In the genomic region with DNA sequence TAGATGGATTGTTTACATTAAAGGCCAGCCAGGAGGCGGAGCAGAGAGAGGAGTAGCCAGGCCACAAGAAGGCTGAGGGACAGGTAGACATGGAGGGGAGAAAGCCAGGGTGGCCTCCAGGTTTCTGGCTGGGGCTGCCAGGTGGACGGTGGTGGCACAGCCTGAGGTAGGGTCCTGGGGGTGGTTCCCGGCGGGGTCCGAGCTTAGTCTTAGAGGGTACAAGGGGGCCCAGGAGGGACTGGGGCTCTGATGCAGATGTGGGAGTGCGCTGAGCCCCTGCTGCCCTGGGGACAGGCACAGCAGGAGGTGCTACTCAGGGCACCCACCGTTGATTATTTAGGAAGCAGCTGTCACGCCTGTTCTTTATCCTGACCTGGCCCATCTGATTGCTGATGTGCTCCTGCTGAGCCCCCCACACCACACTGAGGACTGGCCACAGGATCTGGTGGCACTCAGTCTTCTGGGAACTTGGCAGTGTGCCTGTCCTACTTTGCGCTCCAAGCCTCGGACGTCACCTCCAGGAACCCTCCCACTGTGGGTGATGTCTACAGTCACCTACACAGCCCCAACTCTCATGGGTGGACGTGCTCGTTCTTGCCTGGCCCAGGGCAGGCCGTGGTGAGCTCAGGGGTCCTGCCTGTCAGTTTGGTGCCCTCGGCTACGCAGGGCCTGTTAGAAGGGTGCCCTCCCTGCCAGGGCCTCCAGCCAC, we compare ENCODE assay signal across 15 cellular contexts. TPM values are rescaled to one million over a fixed set of nuclear protein-coding genes. Genes with fewer than 3 reads are reported as not detected.
A peak's percentile ranks its signal among the peaks of the same experiment; 100 is the strongest.
DNase-seq lines count a peak whose midpoint lies in the region; ATAC-seq and TF ChIP-seq lines count a peak whose summit lies in the region.
"Had no signal": no experiment of that assay in that cellular context is flagged by ENCODE, and none has a peak within 500 bp of the region (broad histone marks: within the 10 kb centered on the region; RNA-seq: fewer than 3 reads in every experiment).

No MANE protein-coding gene starts in this region.

- H3K27me3 ChIP-seq in gastroesophageal sphincter (no peaks in the 10 kb centered on the region), muscle layer of duodenum (ENCODE audit: low read depth, low read length) (no peaks in the 10 kb centered on the region), tibial nerve (no peaks in the 10 kb centered on the region)

- TF ChIP-seq POLR2A in gastroesophageal sphincter (IDR thresholded peaks at IDR 0.05) (no peak), tibial nerve (IDR thresholded peaks at IDR 0.05) (no peak)

- 45 to 78% methylated on average over 2 to 6 of the region's 16 CpGs for WGBS in gastroesophageal sphincter (ENCODE audit: low coverage in 1 of 2), 2 donors
- WGBS in tibial nerve, 2 donors = 66 to 77% methylated on average over 10 to 16 of the region's 16 CpGs

- peak; percentile 71 for ATAC-seq in gastroesophageal sphincter
- ATAC-seq in GM21381 (IDR thresholded peaks at IDR 0.05; ENCODE audit: unreplicated experiment) = no peak
- ATAC-seq: T-cell had no signal

- no peaks in the 10 kb centered on the region for H3K36me3 Mint-ChIP-seq in activated T-helper 1 cell treated with anti-CD3 and anti-CD28 coated beads, Interleukin-12 subunit alpha, Interleukin-12 subunit beta, Interleukin-2, Interleukin-4 antibody, amounts not matched to agents 30 ng/mL and 10 ng/mL and 1 ng/mL, durations not matched to agents 14 hours and 24 hours and 36 hours (ENCODE audit: low read depth)
- H3K36me3 Mint-ChIP-seq: T-cell had no signal

- DNase-seq in anterior cingulate cortex (lab: John Stamatoyannopoulos, UW) = peak in 37 of 58 donors; percentile 12 to 80 (median 43)
- no peak for DNase-seq in tibial nerve (ENCODE audit: low spot score in 2 of 2)
- no peak for DNase-seq in superior temporal gyrus (ENCODE audit: extremely low spot score)
- no peak for DNase-seq in EL
- no peak for DNase-seq in activated T-helper 1 cell treated with anti-CD3 and anti-CD28 coated beads, Interleukin-12 subunit alpha, Interleukin-12 subunit beta, Interleukin-2, Interleukin-4 antibody, amounts not matched to agents 30 ng/mL and 10 ng/mL and 1 ng/mL, durations not matched to agents 14 hours and 24 hours and 36 hours (ENCODE audit: low spot score)
- DNase-seq: activated CD4-positive, CD25-positive, alpha-beta regulatory T cell treated with anti-CD3 and anti-CD28 coated beads, Interleukin-2, amount 50 U/mL, for 72 hours; activated naive CD4-positive, alpha-beta T cell treated with Interleukin-2 at 50 U/mL for 16 hours; DMS153; H9; NCI-H774; T-cell had no signal

- H3K27me3 Mint-ChIP-seq in activated T-helper 1 cell treated with anti-CD3 and anti-CD28 coated beads, Interleukin-12 subunit alpha, Interleukin-12 subunit beta, Interleukin-2, Interleukin-4 antibody, amounts not matched to agents 30 ng/mL and 10 ng/mL and 1 ng/mL, durations not matched to agents 14 hours and 24 hours and 36 hours (ENCODE audit: insufficient read depth) = no peaks in the 10 kb centered on the region
- H3K27me3 Mint-ChIP-seq: B cell, T-cell had no signal

- H3K27ac Mint-ChIP-seq in activated T-helper 1 cell treated with anti-CD3 and anti-CD28 coated beads, Interleukin-12 subunit alpha, Interleukin-12 subunit beta, Interleukin-2, Interleukin-4 antibody, amounts not matched to agents 30 ng/mL and 10 ng/mL and 1 ng/mL, durations not matched to agents 14 hours and 24 hours and 36 hours = no peak overlapping the region
- H3K27ac Mint-ChIP-seq: B cell, T-cell had no signal

- H3K9me3 ChIP-seq in gastroesophageal sphincter (no peaks in the 10 kb centered on the region), muscle layer of duodenum (ENCODE audit: control insufficient read depth in 1 of 2, low read length in 2 of 2) (no peaks in the 10 kb centered on the region), tibial nerve (no peaks in the 10 kb centered on the region)

- H3K9me3 Mint-ChIP-seq in activated T-helper 1 cell treated with anti-CD3 and anti-CD28 coated beads, Interleukin-12 subunit alpha, Interleukin-12 subunit beta, Interleukin-2, Interleukin-4 antibody, amounts not matched to agents 30 ng/mL and 10 ng/mL and 1 ng/mL, durations not matched to agents 14 hours and 24 hours and 36 hours = no peaks in the 10 kb centered on the region
- H3K9me3 Mint-ChIP-seq: H9, T-cell had no signal

- H3K36me3 ChIP-seq in gastroesophageal sphincter = peaks cover 0 to 73% of the 10 kb centered on the region in 2 donors
- H3K36me3 ChIP-seq in muscle layer of duodenum (ENCODE audit: control insufficient read depth in 1 of 2, insufficient read depth in 2 of 2, low read length in 2 of 2) = peaks cover 15 to 31% of the 10 kb centered on the region in 2 donors
- peaks cover 0 to 84% (median 0%) of the 10 kb centered on the region in 3 donors for H3K36me3 ChIP-seq in tibial nerve

- H3K4me1 ChIP-seq in gastroesophageal sphincter (peaks cover 4 to 71% (median 49%) of the 10 kb centered on the region in 3 donors), muscle layer of duodenum (ENCODE audit: control insufficient read depth in 1 of 2, insufficient read depth in 2 of 2, low read length in 2 of 2) (peaks cover 25 to 54% of the 10 kb centered on the region in 2 donors), tibial nerve (peaks cover 0 to 49% (median 24%) of the 10 kb centered on the region in 4 donors)

- peak overlapping the region; percentile 43 to 97 (median 94) for H3K27ac ChIP-seq in gastroesophageal sphincter
- H3K27ac ChIP-seq in muscle layer of duodenum (ENCODE audit: low read length) = peak overlapping the region; percentile 76
- peak overlapping the region in 3 of 4 donors; percentile 21 to 52 (median 27) for H3K27ac ChIP-seq in tibial nerve

- peaks cover 8% of the 10 kb centered on the region for H3K4me1 Mint-ChIP-seq in activated T-helper 1 cell treated with anti-CD3 and anti-CD28 coated beads, Interleukin-12 subunit alpha, Interleukin-12 subunit beta, Interleukin-2, Interleukin-4 antibody, amounts not matched to agents 30 ng/mL and 10 ng/mL and 1 ng/mL, durations not matched to agents 14 hours and 24 hours and 36 hours (ENCODE audit: low read depth)

- TF ChIP-seq CTCF in gastroesophageal sphincter (IDR thresholded peaks at IDR 0.05) (no peak), tibial nerve (IDR thresholded peaks at IDR 0.05) (no peak)

- TF ChIP-seq EP300 in gastroesophageal sphincter (IDR thresholded peaks at IDR 0.05) (no peak), tibial nerve (IDR thresholded peaks at IDR 0.05) (no peak)

- H3K4me3 Mint-ChIP-seq in activated T-helper 1 cell treated with anti-CD3 and anti-CD28 coated beads, Interleukin-12 subunit alpha, Interleukin-12 subunit beta, Interleukin-2, Interleukin-4 antibody, amounts not matched to agents 30 ng/mL and 10 ng/mL and 1 ng/mL, durations not matched to agents 14 hours and 24 hours and 36 hours = no peak overlapping the region
- H3K4me3 Mint-ChIP-seq: B cell, H9, T-cell had no signal

- intact Hi-C loops in activated T-helper 1 cell treated with anti-CD3 and anti-CD28 coated beads, Interleukin-12 subunit alpha, Interleukin-12 subunit beta, Interleukin-2, Interleukin-4 antibody, amounts not matched to agents 30 ng/mL and 10 ng/mL and 1 ng/mL, durations not matched to agents 14 hours and 24 hours and 36 hours (cut with micrococcal nuclease) = no loop called here

- H3K4me3 ChIP-seq in gastroesophageal sphincter (no peak overlapping the region), muscle layer of duodenum (ENCODE audit: low read depth in 1 of 2, low read length in 2 of 2) (no peak overlapping the region), tibial nerve (no peak overlapping the region)

RNA-seq across cellular contexts. Expression of a gene that starts 11.9 kb away (rescaled TPM):
- total RNA-seq in gastroesophageal sphincter (100 to 1,000 TPM in 2 of 4 donors, 10 to 100 TPM in 2; 95.7 to 137 (median 101) TPM), tibial nerve (100 to 1,000 TPM in 1 of 4 donors, 10 to 100 TPM in 3; 52.8 to 125 (median 57.9) TPM)
- total RNA-seq in activated T-helper 1 cell treated with anti-CD3 and anti-CD28 coated beads, Interleukin-12 subunit alpha, Interleukin-12 subunit beta, Interleukin-2, Interleukin-4 antibody, amounts not matched to agents 30 ng/mL and 10 ng/mL and 1 ng/mL, durations not matched to agents 14 hours and 24 hours and 36 hours = 5.7 and 9.3 TPM in 2 replicates

Comparison
In these comparisons a context has a peak if more than half of its experiments do, and no peak if none do; other contexts are left out.
1. DNase-seq: peak in anterior cingulate cortex (37 of 58); none in tibial nerve (0 of 2), superior temporal gyrus (single experiment), EL (single experiment) and activated T-helper 1 cell treated with anti-CD3 and anti-CD28 coated beads, Interleukin-12 subunit alpha, Interleukin-12 subunit beta, Interleukin-2, Interleukin-4 antibody, amounts not matched to agents 30 ng/mL and 10 ng/mL and 1 ng/mL, durations not matched to agents 14 hours and 24 hours and 36 hours (single experiment).
2. H3K27ac ChIP-seq: peak in every context shown above with its lines; median percentile 94 in gastroesophageal sphincter; 76 in muscle layer of duodenum; 27 in tibial nerve.